18 cellular contexts compared by ENCODE assay signal in the genomic region with DNA sequence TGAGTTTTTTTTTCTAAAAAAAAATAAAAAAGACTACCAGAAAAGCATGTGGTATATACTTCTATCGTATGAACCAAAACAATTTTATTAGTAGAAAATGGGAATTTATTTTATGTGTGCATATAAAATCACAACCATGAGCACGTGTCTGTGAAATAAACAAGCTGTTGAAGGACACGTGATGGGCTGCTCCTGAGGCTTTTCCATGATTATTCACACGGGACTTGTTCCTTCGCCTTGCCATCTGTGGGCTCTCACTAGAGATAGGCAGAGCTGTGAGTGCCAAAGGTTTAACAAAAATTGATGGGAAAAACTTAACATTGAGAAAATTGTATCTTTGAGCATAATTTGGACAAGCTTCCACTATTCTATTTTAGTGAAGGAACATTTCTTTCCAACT. TPM values are rescaled to one million over a fixed set of nuclear protein-coding genes. Genes with fewer than 3 reads are reported as not detected.
DNase-seq lines count a peak whose midpoint lies in the region; ATAC-seq, FAIRE-seq and TF ChIP-seq lines count a peak whose summit lies in the region.
"Had no signal": no experiment of that assay in that cellular context is flagged by ENCODE, and none has a peak within 500 bp of the region (broad histone marks: within the 10 kb centered on the region; RNA-seq: fewer than 3 reads in every experiment).

No MANE protein-coding gene starts in this region.

- H3K9me3 Mint-ChIP-seq in GM23338 = no peaks in the 10 kb centered on the region
- H3K9me3 Mint-ChIP-seq: CD8-positive, alpha-beta memory T cell had no signal

- TF ChIP-seq EP300 in HepG2 (IDR thresholded peaks at IDR 0.05; ENCODE audit: low read depth in 2 of 2, low read length in 2 of 2) (no peak), HepG2 (CRISPR knock-in tag; IDR thresholded peaks at IDR 0.05; ENCODE audit: borderline replicate concordance) (no peak)

- H3K4me3 ChIP-seq in HepG2 (replicated peaks in 1 of 3; ENCODE audit: insufficient read depth in 1 of 3, low read depth in 2 of 3, low read length in 3 of 3) (no peak overlapping the region), right lobe of liver (no peak overlapping the region), GM23338 (no peak overlapping the region), lower lobe of right lung (no peak overlapping the region), thyroid gland (replicated peaks in 1 of 3) (no peak overlapping the region)
- H3K4me3 ChIP-seq: HAP-1 had no signal

- WGBS in HepG2 (ENCODE audit: low lambda C conversion rate) = 73% methylated on average over 5 of the region's 5 CpGs
- WGBS in right lobe of liver (ENCODE audit: insufficient coverage, low coverage, low lambda C conversion rate, missing lambda C conversion rate) = 57% methylated on average over 5 of the region's 5 CpGs
- WGBS in thyroid gland, 2 donors = 80 to 87% methylated on average over 5 of the region's 5 CpGs

- H3K36me3 ChIP-seq in HepG2 (replicated peaks in 1 of 2; ENCODE audit: control insufficient read depth in 1 of 2, insufficient read depth in 2 of 2, low read length in 2 of 2) (no peaks in the 10 kb centered on the region), right lobe of liver (no peaks in the 10 kb centered on the region), GM23338 (ENCODE audit: insufficient read depth) (no peaks in the 10 kb centered on the region), lower lobe of right lung (no peaks in the 10 kb centered on the region), thyroid gland (no peaks in the 10 kb centered on the region)
- H3K36me3 ChIP-seq: BE2C, HAP-1 had no signal

- H4K20me1 ChIP-seq in HepG2 (ENCODE audit: insufficient read depth, low read length) = no peaks in the 10 kb centered on the region
- H4K20me1 ChIP-seq in GM23338 (replicated peaks; ENCODE audit: insufficient read depth) = no peaks in the 10 kb centered on the region

- intact Hi-C loops in HepG2 (cut with micrococcal nuclease; ENCODE audit: unreplicated experiment) = no loop called here
- intact Hi-C loops in right lobe of liver (cut with DNase I) = no loop called here
- intact Hi-C loops in lower lobe of right lung (cut with DNase I) = no loop called here
- intact Hi-C loops in thyroid gland (cut with DNase I) = no loop called here

- ATAC-seq in HepG2 (no peak), right lobe of liver (no peak), GM23338 (no peak), lower lobe of right lung (no peak), GM18502 (IDR thresholded peaks at IDR 0.05; ENCODE audit: poor library complexity, unreplicated experiment) (no peak)

- FAIRE-seq in HepG2 (lab: Jason Lieb, UNC) = no peak
- FAIRE-seq: A204.1, D721Med had no signal

- BruUV-seq in HepG2 (replicated peaks; lab: Mats Ljungman, UMichigan) = no TSS peak

- peaks cover 51% of the 10 kb centered on the region for H3K4me1 Mint-ChIP-seq in GM23338
- H3K4me1 Mint-ChIP-seq: CD4-positive, CD25-positive, alpha-beta regulatory T cell; CD8-positive, alpha-beta memory T cell had no signal

- in situ Hi-C loops in HepG2 (cut with HindIII; ENCODE audit: extremely low pct_ligation_motif_present, low pct_unique_long_range_greater_than_20kb) = no loop called here

- TF ChIP-seq CTCF in HepG2 (CRISPR knock-in tag; IDR thresholded peaks at IDR 0.05) = no peak
- TF ChIP-seq CTCF in right lobe of liver (IDR thresholded peaks at IDR 0.05) = no peak
- no peak for TF ChIP-seq CTCF in GM23338 (conservative IDR thresholded peaks at IDR 0.05; ENCODE audit: low read depth in 2 of 2)
- TF ChIP-seq CTCF in lower lobe of right lung (IDR thresholded peaks at IDR 0.05) = no peak
- no peak for TF ChIP-seq CTCF in thyroid gland (IDR thresholded peaks at IDR 0.05)

- no peak for TF ChIP-seq POLR2A in HepG2 (IDR thresholded peaks at IDR 0.05; ENCODE audit: insufficient read depth in 1 of 2, low read depth in 2 of 2, low read length in 2 of 2)
- TF ChIP-seq POLR2A in right lobe of liver (IDR thresholded peaks at IDR 0.05) = no peak
- no peak for TF ChIP-seq POLR2A in thyroid gland (IDR thresholded peaks at IDR 0.05)

- H3K4me3 Mint-ChIP-seq in GM23338 = peak overlapping the region; percentile 60
- H3K4me3 Mint-ChIP-seq: CD8-positive, alpha-beta memory T cell had no signal

- POLR2A ChIA-PET in HepG2 (lab: Yijun Ruan, JAX) = no interaction called here

- no peak overlapping the region for H3K9ac ChIP-seq in HepG2 (ENCODE audit: insufficient read depth, low read depth, low read length)

- no peaks in the 10 kb centered on the region for H3K79me2 ChIP-seq in HepG2 (ENCODE audit: insufficient read depth, low read length)
- no peaks in the 10 kb centered on the region for H3K79me2 ChIP-seq in GM23338 (replicated peaks; ENCODE audit: insufficient read depth)

- H3K27me3 ChIP-seq in HepG2 (ENCODE audit: control insufficient read depth in 1 of 2, insufficient read depth in 2 of 2, low read length in 2 of 2) (no peaks in the 10 kb centered on the region), right lobe of liver (no peaks in the 10 kb centered on the region), GM23338 (ENCODE audit: insufficient read depth) (peaks cover 3% of the 10 kb centered on the region; the same call in 1 of the 2 replicates), lower lobe of right lung (ENCODE audit: low read depth) (peaks cover 6% of the 10 kb centered on the region), thyroid gland (no peaks in the 10 kb centered on the region)
- H3K27me3 ChIP-seq: BE2C had no signal

- CTCF ChIA-PET in HepG2 (lab: Yijun Ruan, JAX; ENCODE audit: low intra/inter-chr PET ratio, low total read pairs) = no interaction called here

- H3K27me3 Mint-ChIP-seq in GM23338 (ENCODE audit: insufficient read depth, low read depth, poor library complexity) = peaks cover 9% of the 10 kb centered on the region

- peaks cover 7% of the 10 kb centered on the region; the same call in 1 of the 2 replicates for H3K4me1 ChIP-seq in HepG2 (ENCODE audit: insufficient read depth, low read length)
- H3K4me1 ChIP-seq in right lobe of liver = no peaks in the 10 kb centered on the region
- H3K4me1 ChIP-seq in GM23338 (ENCODE audit: insufficient read depth) = peaks cover 44% of the 10 kb centered on the region
- peaks cover 5% of the 10 kb centered on the region for H3K4me1 ChIP-seq in lower lobe of right lung
- peaks cover 12 to 17% of the 10 kb centered on the region in 2 donors for H3K4me1 ChIP-seq in thyroid gland
- H3K4me1 ChIP-seq: BE2C, HAP-1 had no signal

- TF ChIP-seq RAD21 in HepG2 (CRISPR knock-in tag; IDR thresholded peaks at IDR 0.05) = no peak

- no peaks in the 10 kb centered on the region for H3K9me3 ChIP-seq in HepG2 (ENCODE audit: low read length)
- no peaks in the 10 kb centered on the region for H3K9me3 ChIP-seq in right lobe of liver
- H3K9me3 ChIP-seq in lower lobe of right lung = no peaks in the 10 kb centered on the region
- H3K9me3 ChIP-seq in thyroid gland = no peaks in the 10 kb centered on the region
- H3K9me3 ChIP-seq: BE2C, HAP-1 had no signal

- H3K9me2 ChIP-seq in GM23338 (ENCODE audit: insufficient read depth) = no peaks in the 10 kb centered on the region

- H2AFZ ChIP-seq in HepG2 (ENCODE audit: low read length) (no peak overlapping the region), GM23338 (no peak overlapping the region)

- H3F3A ChIP-seq in GM23338 (replicated peaks; ENCODE audit: low read depth) = no peaks in the 10 kb centered on the region

- H3K27ac ChIP-seq in HepG2 (ENCODE audit: extremely low read length, insufficient read depth, low read length) = no peak overlapping the region
- no peak overlapping the region for H3K27ac ChIP-seq in right lobe of liver
- peak overlapping the region; percentile 22; the same call in 1 of the 2 replicates for H3K27ac ChIP-seq in GM23338 (ENCODE audit: low read depth)
- H3K27ac ChIP-seq in lower lobe of right lung = peak overlapping the region; percentile 48
- no peak overlapping the region for H3K27ac ChIP-seq in thyroid gland

- H3K27ac Mint-ChIP-seq in GM23338 = peak overlapping the region; percentile 90; the same call in 1 of the 2 replicates
- H3K27ac Mint-ChIP-seq: CD4-positive, CD25-positive, alpha-beta regulatory T cell had no signal

- no peak for DNase-seq in HepG2 (ENCODE audit: low spot score)
- no peak for DNase-seq in right lobe of liver
- DNase-seq in GM23338 (ENCODE audit: low spot score) = no peak
- DNase-seq in lower lobe of right lung = no peak
- no peak for DNase-seq in NCI-H146 (lab: John Stamatoyannopoulos, UW)
- DNase-seq in thyroid gland = no peak
- DNase-seq: ACHN; BE2C; C1 segment of cervical spinal cord; CD4-positive, CD25-positive, alpha-beta regulatory T cell; CD8-positive, alpha-beta memory T cell; COR-L47; DMS79 treated with DMSO at 0.1 percent for 48 hours; GF-D8 had no signal

- H3K4me2 ChIP-seq in HepG2 (ENCODE audit: low read depth, low read length) (no peak overlapping the region), GM23338 (peak overlapping the region; percentile 41)

- no peaks in the 10 kb centered on the region for H3K36me3 Mint-ChIP-seq in GM23338 (ENCODE audit: low read depth)
- H3K36me3 Mint-ChIP-seq: CD4-positive, CD25-positive, alpha-beta regulatory T cell; CD8-positive, alpha-beta memory T cell had no signal

RNA-seq across cellular contexts. Expression of a gene that starts 12.4 kb away (rescaled TPM):
- total RNA-seq in HepG2 (2016; rRNA removed; fragmentation: Illumina TruSeq; extraction: Trizol) (52.9 and 60.0 TPM in 2 replicates), right lobe of liver (10 to 100 TPM in 2 of 6 experiments, 1 to 10 TPM in 4; 4.5 to 15.4 (median 8.2) TPM), lower lobe of right lung (65.5 TPM), thyroid gland (10 to 100 TPM; 17.9 to 51.5 (median 28.9) TPM)
- total RNA-seq in HepG2 (2016; cell fraction: cytosol; rRNA removed; fragmentation: Illumina TruSeq; extraction: Trizol; ENCODE audit: low read depth) = 27.8 and 54.7 TPM in 2 replicates
- 49.8 and 52.0 TPM in 2 replicates for total RNA-seq in HepG2 (2016; cell fraction: insoluble cytoplasmic fraction; rRNA removed; fragmentation: Illumina TruSeq; extraction: Trizol)
- total RNA-seq in HepG2 (2016; cell fraction: membrane; rRNA removed; fragmentation: Illumina TruSeq; extraction: Trizol) = 37.5 and 57.5 TPM in 2 replicates
- 44.1 and 46.9 TPM in 2 replicates for total RNA-seq in HepG2 (2016; cell fraction: nucleus; rRNA removed; fragmentation: Illumina TruSeq; extraction: Trizol)
- polyA plus RNA-seq in HepG2 (2011; rRNA removed) (42.3 and 57.2 TPM in 2 replicates), GM23338 (2016; fragmentation: Nextera tagmentation; extraction: Ambion mirVana) (32.2 and 33.5 TPM in 2 replicates)
- polyA plus RNA-seq in HepG2 (2011; cell fraction: cytosol; rRNA removed) = 34.8 and 41.1 TPM in 2 replicates
- 45.2 and 55.0 TPM in 2 replicates for polyA plus RNA-seq in HepG2 (2011; cell fraction: nucleus; rRNA removed)
- 46.8 and 64.1 TPM in 2 replicates for polyA plus RNA-seq in HepG2 (2012)
- polyA plus RNA-seq in HepG2 (2016; cell fraction: cytosol; fragmentation: Illumina TruSeq; extraction: Trizol; ENCODE audit: low read depth) = 29.3 and 46.0 TPM in 2 replicates
- 50.0 and 52.3 TPM in 2 replicates for polyA plus RNA-seq in HepG2 (2016; cell fraction: insoluble cytoplasmic fraction; fragmentation: Illumina TruSeq; extraction: Trizol; ENCODE audit: low read depth)
- polyA plus RNA-seq in HepG2 (2016; cell fraction: membrane; fragmentation: Illumina TruSeq; extraction: Trizol; ENCODE audit: low read depth) = 21.9 and 34.1 TPM in 2 replicates
- 33.7 and 38.9 TPM in 2 replicates for polyA plus RNA-seq in HepG2 (2016; cell fraction: nucleus; fragmentation: Illumina TruSeq; extraction: Trizol; ENCODE audit: insufficient read depth, low read depth)
- 3.4 and 180 TPM in 2 replicates for polyA minus RNA-seq in HepG2 (2011; rRNA and poly(A)+ RNA removed; ENCODE audit: low replicate concordance)
- 63.8 and 68.6 TPM in 2 replicates for polyA minus RNA-seq in HepG2 (2011; cell fraction: cytosol; rRNA and poly(A)+ RNA removed)
- 116 and 144 TPM in 2 replicates for polyA minus RNA-seq in HepG2 (2011; cell fraction: nucleus; rRNA and poly(A)+ RNA removed)
- 48.4 and 57.1 TPM in 2 replicates for total RNA-seq in GM23338 (2014; rRNA removed; shearing (Covaris generic))
- total RNA-seq: CD4-positive, CD25-positive, alpha-beta regulatory T cell had no signal
- polyA plus RNA-seq: CD8-positive, alpha-beta memory T cell had no signal

Comparison
In these comparisons a context has a peak if more than half of its experiments do, and no peak if none do; other contexts are left out.
1. H3K27ac ChIP-seq: peak in GM23338 (single experiment) and lower lobe of right lung (single experiment); none in HepG2 (single experiment), right lobe of liver (0 of 3) and thyroid gland (0 of 3).